ENCODE assay signal across 11 cellular contexts in genomic region chr6:138162947-138163569, GRCh38. TPM values are rescaled to one million over a fixed set of nuclear protein-coding genes. Genes with fewer than 3 reads are reported as not detected.
DNase-seq lines count a peak whose midpoint lies in the region; ATAC-seq, FAIRE-seq and TF ChIP-seq lines count a peak whose summit lies in the region.
"Had no signal": no experiment of that assay in that cellular context is flagged by ENCODE, and none has a peak within 500 bp of the region (broad histone marks: within the 10 kb centered on the region; RNA-seq: fewer than 3 reads in every experiment).

No MANE protein-coding gene starts in this region.

- no peaks in the 10 kb centered on the region for H3K9me3 Mint-ChIP-seq in activated naive CD8-positive, alpha-beta T cell (ENCODE audit: low read depth)
- H3K9me3 Mint-ChIP-seq in mesothelial cell of epicardium = no peaks in the 10 kb centered on the region

- POLR2A ChIA-PET in A549 (lab: Yijun Ruan, JAX) = no interaction called here

- TF ChIP-seq CTCF in A549 (IDR thresholded peaks at IDR 0.05) (no peak), mesothelial cell of epicardium (IDR thresholded peaks at IDR 0.05; ENCODE audit: unreplicated experiment) (no peak)

- in situ Hi-C loops in G401 (cut with HindIII; ENCODE audit: low sequenced_read_pairs) = no loop called here

- TF ChIP-seq EP300 in A549 (IDR thresholded peaks at IDR 0.05) = no peak

- no peaks in the 10 kb centered on the region for H3K9me3 ChIP-seq in A549

- H3K4me2 ChIP-seq in A549 = peak overlapping the region; percentile 93; the same call in 2 of the 3 replicates

- CTCF ChIA-PET in A549 (lab: Yijun Ruan, JAX) = no interaction called here

- no peak for TF ChIP-seq RAD21 in A549 (conservative IDR thresholded peaks at IDR 0.05 in 1 of 2, IDR thresholded peaks at IDR 0.05 in 1 of 2)

- WGBS in A549 (ENCODE audit: missing lambda C conversion rate) = 88% methylated on average over 5 of the region's 5 CpGs

- FAIRE-seq in A549 (lab: Jason Lieb, UNC) = no peak

- TF ChIP-seq POLR2A in A549 (IDR thresholded peaks at IDR 0.05; ENCODE audit: low read length) = no peak

- H3K27me3 Mint-ChIP-seq in activated naive CD8-positive, alpha-beta T cell = peaks cover 56% of the 10 kb centered on the region
- peaks cover 69% of the 10 kb centered on the region for H3K27me3 Mint-ChIP-seq in mesothelial cell of epicardium (ENCODE audit: low read depth)

- H3K4me3 Mint-ChIP-seq in activated naive CD8-positive, alpha-beta T cell = peak overlapping the region; percentile 84
- H3K4me3 Mint-ChIP-seq in mesothelial cell of epicardium = peak overlapping the region; percentile 77

- peaks cover 4% of the 10 kb centered on the region; the same call in 1 of the 3 replicates for H3K4me1 ChIP-seq in A549

- no peak for ATAC-seq in A549
- no peak for ATAC-seq in GM18867 (IDR thresholded peaks at IDR 0.05; ENCODE audit: unreplicated experiment)
- ATAC-seq in HG02852 (IDR thresholded peaks at IDR 0.05; ENCODE audit: unreplicated experiment) = no peak

- DNase-seq in A549 (ENCODE audit: low read depth in 1 of 2, low spot score in 1 of 2) (no peak), G401 (ENCODE audit: low spot score) (peak; percentile 62), mesothelial cell of epicardium (ENCODE audit: low spot score in 2 of 2, unreplicated experiment in 2 of 2) (no peak), NOMO-1 treated with DMSO at 0.1 percent for 48 hours (lab: John Stamatoyannopoulos, UW; ENCODE audit: unreplicated experiment) (no peak)
- no peak for DNase-seq in stimulated activated CD4-positive, alpha-beta T cell treated with anti-CD3 and anti-CD28 coated beads, Interleukin-4, amount 100 ng/mL, for 4 hours
- DNase-seq: islet precursor cell had no signal

- no peaks in the 10 kb centered on the region for H3K36me3 Mint-ChIP-seq in activated naive CD8-positive, alpha-beta T cell
- H3K36me3 Mint-ChIP-seq in mesothelial cell of epicardium = no peaks in the 10 kb centered on the region

- no peak overlapping the region for H3K4me3 ChIP-seq in A549

- peaks cover 10% of the 10 kb centered on the region for H3K4me1 Mint-ChIP-seq in activated naive CD8-positive, alpha-beta T cell (ENCODE audit: low read depth)
- H3K4me1 Mint-ChIP-seq in mesothelial cell of epicardium = peaks cover 14% of the 10 kb centered on the region

- no peak overlapping the region for H3K27ac Mint-ChIP-seq in activated naive CD8-positive, alpha-beta T cell
- H3K27ac Mint-ChIP-seq in mesothelial cell of epicardium = no peak overlapping the region

- H3K27ac ChIP-seq in A549 = no peak overlapping the region
- H3K27ac ChIP-seq: HL-60 had no signal

TF ChIP-seq in A549, 52 proteins besides CTCF, POLR2A, EP300 and RAD21 (continues in another document):
- TF ChIP-seq HOXA7 (CRISPR knock-in tag; IDR thresholded peaks at IDR 0.05) (no peak), RFX5 (IDR thresholded peaks at IDR 0.05) (no peak), HOXB13 (CRISPR knock-in tag; IDR thresholded peaks at IDR 0.05; ENCODE audit: low read depth) (no peak), RCOR1 (IDR thresholded peaks at IDR 0.05; ENCODE audit: low read depth, low read length) (no peak), ZNF302 (CRISPR knock-in tag; IDR thresholded peaks at IDR 0.05) (no peak), TFCP2L1 (CRISPR knock-in tag; IDR thresholded peaks at IDR 0.05) (no peak), ZFP36 (IDR thresholded peaks at IDR 0.05; ENCODE audit: borderline replicate concordance, partially characterized antibody) (no peak), JUNB (IDR thresholded peaks at IDR 0.05) (no peak), FOXS1 (CRISPR knock-in tag; IDR thresholded peaks at IDR 0.05) (no peak), CHD2 (IDR thresholded peaks at IDR 0.05; ENCODE audit: low read length, partially characterized antibody) (no peak)
- TF ChIP-seq, protein P1, sequence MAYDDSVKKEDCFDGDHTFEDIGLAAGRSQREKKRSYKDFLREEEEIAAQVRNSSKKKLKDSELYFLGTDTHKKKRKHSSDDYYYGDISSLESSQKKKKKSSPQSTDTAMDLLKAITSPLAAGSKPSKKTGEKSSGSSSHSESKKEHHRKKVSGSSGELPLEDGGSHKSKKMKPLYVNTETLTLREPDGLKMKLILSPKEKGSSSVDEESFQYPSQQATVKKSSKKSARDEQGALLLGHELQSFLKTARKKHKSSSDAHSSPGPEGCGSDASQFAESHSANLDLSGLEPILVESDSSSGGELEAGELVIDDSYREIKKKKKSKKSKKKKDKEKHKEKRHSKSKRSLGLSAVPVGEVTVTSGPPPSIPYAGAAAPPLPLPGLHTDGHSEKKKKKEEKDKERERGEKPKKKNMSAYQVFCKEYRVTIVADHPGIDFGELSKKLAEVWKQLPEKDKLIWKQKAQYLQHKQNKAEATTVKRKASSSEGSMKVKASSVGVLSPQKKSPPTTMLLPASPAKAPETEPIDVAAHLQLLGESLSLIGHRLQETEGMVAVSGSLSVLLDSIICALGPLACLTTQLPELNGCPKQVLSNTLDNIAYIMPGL (CRISPR knock-in tag; IDR thresholded peaks at IDR 0.05; ENCODE audit: borderline replicate concordance) = no peak
- TF ChIP-seq, protein P2, sequence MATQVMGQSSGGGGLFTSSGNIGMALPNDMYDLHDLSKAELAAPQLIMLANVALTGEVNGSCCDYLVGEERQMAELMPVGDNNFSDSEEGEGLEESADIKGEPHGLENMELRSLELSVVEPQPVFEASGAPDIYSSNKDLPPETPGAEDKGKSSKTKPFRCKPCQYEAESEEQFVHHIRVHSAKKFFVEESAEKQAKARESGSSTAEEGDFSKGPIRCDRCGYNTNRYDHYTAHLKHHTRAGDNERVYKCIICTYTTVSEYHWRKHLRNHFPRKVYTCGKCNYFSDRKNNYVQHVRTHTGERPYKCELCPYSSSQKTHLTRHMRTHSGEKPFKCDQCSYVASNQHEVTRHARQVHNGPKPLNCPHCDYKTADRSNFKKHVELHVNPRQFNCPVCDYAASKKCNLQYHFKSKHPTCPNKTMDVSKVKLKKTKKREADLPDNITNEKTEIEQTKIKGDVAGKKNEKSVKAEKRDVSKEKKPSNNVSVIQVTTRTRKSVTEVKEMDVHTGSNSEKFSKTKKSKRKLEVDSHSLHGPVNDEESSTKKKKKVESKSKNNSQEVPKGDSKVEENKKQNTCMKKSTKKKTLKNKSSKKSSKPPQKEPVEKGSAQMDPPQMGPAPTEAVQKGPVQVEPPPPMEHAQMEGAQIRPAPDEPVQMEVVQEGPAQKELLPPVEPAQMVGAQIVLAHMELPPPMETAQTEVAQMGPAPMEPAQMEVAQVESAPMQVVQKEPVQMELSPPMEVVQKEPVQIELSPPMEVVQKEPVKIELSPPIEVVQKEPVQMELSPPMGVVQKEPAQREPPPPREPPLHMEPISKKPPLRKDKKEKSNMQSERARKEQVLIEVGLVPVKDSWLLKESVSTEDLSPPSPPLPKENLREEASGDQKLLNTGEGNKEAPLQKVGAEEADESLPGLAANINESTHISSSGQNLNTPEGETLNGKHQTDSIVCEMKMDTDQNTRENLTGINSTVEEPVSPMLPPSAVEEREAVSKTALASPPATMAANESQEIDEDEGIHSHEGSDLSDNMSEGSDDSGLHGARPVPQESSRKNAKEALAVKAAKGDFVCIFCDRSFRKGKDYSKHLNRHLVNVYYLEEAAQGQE (IDR thresholded peaks at IDR 0.05) = no peak
- TF ChIP-seq, protein P3, sequence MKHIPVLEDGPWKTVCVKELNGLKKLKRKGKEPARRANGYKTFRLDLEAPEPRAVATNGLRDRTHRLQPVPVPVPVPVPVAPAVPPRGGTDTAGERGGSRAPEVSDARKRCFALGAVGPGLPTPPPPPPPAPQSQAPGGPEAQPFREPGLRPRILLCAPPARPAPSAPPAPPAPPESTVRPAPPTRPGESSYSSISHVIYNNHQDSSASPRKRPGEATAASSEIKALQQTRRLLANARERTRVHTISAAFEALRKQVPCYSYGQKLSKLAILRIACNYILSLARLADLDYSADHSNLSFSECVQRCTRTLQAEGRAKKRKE (CRISPR knock-in tag; IDR thresholded peaks at IDR 0.05; ENCODE audit: low read depth) = no peak
- TF ChIP-seq, protein P4, sequence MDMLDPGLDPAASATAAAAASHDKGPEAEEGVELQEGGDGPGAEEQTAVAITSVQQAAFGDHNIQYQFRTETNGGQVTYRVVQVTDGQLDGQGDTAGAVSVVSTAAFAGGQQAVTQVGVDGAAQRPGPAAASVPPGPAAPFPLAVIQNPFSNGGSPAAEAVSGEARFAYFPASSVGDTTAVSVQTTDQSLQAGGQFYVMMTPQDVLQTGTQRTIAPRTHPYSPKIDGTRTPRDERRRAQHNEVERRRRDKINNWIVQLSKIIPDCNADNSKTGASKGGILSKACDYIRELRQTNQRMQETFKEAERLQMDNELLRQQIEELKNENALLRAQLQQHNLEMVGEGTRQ (IDR thresholded peaks at IDR 0.05) = no peak

RNA-seq across cellular contexts. Expression of gene ARFGEF3, which starts 1.3 kb away (rescaled TPM):
- polyA plus RNA-seq in A549 (2011; rRNA removed) (0.83 and 1.4 TPM in 2 replicates), A549 (2017; fragmentation: RNase III; extraction: RNeasy Plus Mini Kit Qiagen cat#74134 plus additional on column Dnase treatment) (0.15 to 0.25 TPM (median 0.18 TPM) in 3 replicates)
- polyA plus RNA-seq in A549 (2012; cell fraction: cytosol; rRNA removed) = 0.13 and 0.16 TPM in 2 replicates
- 0.12 and 0.16 TPM in 2 replicates for polyA plus RNA-seq in A549 (2012; cell fraction: nucleus; rRNA removed)
- polyA minus RNA-seq in A549 (2011; rRNA and poly(A)+ RNA removed) = 2.2 and 2.6 TPM in 2 replicates
- total RNA-seq in G401 (2014; rRNA removed; shearing (Covaris generic)) = not detected in 2 replicates
- total RNA-seq in mesothelial cell of epicardium = 6.1 to 6.3 TPM (median 6.1 TPM) in 3 replicates

RNA-seq across cellular contexts. Expression of gene PBOV1, which starts 55.2 kb away (rescaled TPM):
- polyA plus RNA-seq in A549 (2011; rRNA removed) (not detected in 2 replicates), A549 (2017; fragmentation: RNase III; extraction: RNeasy Plus Mini Kit Qiagen cat#74134 plus additional on column Dnase treatment) (not detected in 3 replicates)
- polyA plus RNA-seq in A549 (2012; cell fraction: cytosol; rRNA removed) = not detected in 2 replicates
- not detected in 2 replicates for polyA plus RNA-seq in A549 (2012; cell fraction: nucleus; rRNA removed)
- not detected in 2 replicates for polyA minus RNA-seq in A549 (2011; rRNA and poly(A)+ RNA removed)
- not detected in 2 replicates for total RNA-seq in G401 (2014; rRNA removed; shearing (Covaris generic))
- total RNA-seq in mesothelial cell of epicardium = not detected in 3 replicates
- total RNA-seq: dermis blood vessel endothelial cell had no signal

RNA-seq across cellular contexts. Expression of gene PERP, which starts 55.8 kb away (rescaled TPM):
- polyA plus RNA-seq in A549 (2011; rRNA removed) (48.3 and 52.5 TPM in 2 replicates), A549 (2017; fragmentation: RNase III; extraction: RNeasy Plus Mini Kit Qiagen cat#74134 plus additional on column Dnase treatment) (53.2 to 67.2 TPM (median 66.8 TPM) in 3 replicates)
- polyA plus RNA-seq in A549 (2012; cell fraction: cytosol; rRNA removed) = 15.0 and 21.9 TPM in 2 replicates
- polyA plus RNA-seq in A549 (2012; cell fraction: nucleus; rRNA removed) = 13.0 and 16.8 TPM in 2 replicates
- polyA minus RNA-seq in A549 (2011; rRNA and poly(A)+ RNA removed) = 30.5 and 35.7 TPM in 2 replicates
- total RNA-seq in G401 (2014; rRNA removed; shearing (Covaris generic)) = 4.4 and 9.1 TPM in 2 replicates
- 54.4 to 57.6 TPM (median 55.6 TPM) in 3 replicates for total RNA-seq in mesothelial cell of epicardium
